In genomic region chr17:62901544-62901943, GRCh38 we compare ENCODE assay signal across 11 cellular contexts.
"Had no signal": no experiment of that assay in that cellular context is flagged by ENCODE, and none has a peak within 500 bp of the region (broad histone marks: within the 10 kb centered on the region; RNA-seq: fewer than 3 reads in every experiment).

No MANE protein-coding gene starts in this region.

- H3K9me3 Mint-ChIP-seq: GM23338, HFFc6 had no signal

- H3K4me3 ChIP-seq: GM23248, GM23338, HAP-1 had no signal

- H3K9me3 ChIP-seq: HAP-1 had no signal

- FAIRE-seq: H1, H54 had no signal

- H3K27ac ChIP-seq: GM23248 had no signal

- H2AFZ ChIP-seq: GM23248, GM23338 had no signal

- H3K4me3 Mint-ChIP-seq: GM23338, H9, HFFc6 had no signal

- H3K36me3 ChIP-seq: HAP-1 had no signal

- H3K27ac Mint-ChIP-seq: GM23338, H9, HFFc6 had no signal

- ATAC-seq: GM23338, HCT116 had no signal

- DNase-seq: GM23248, GOT3, H7, H9, HCEC 1CT, HFFc6 had no signal

- H3K9ac ChIP-seq: GM23248 had no signal

- H3K4me2 ChIP-seq: GM23338 had no signal
